ENCODE assay signal across 8 cellular contexts in genomic region chr1:23825762-23826522, GRCh38. TPM values are rescaled to one million over a fixed set of nuclear protein-coding genes. Genes with fewer than 3 reads are reported as not detected.
A peak's percentile ranks its signal among the peaks of the same experiment; 100 is the strongest.
DNase-seq lines count a peak whose midpoint lies in the region; ATAC-seq and TF ChIP-seq lines count a peak whose summit lies in the region.

No MANE protein-coding gene starts in this region.

- no peak for TF ChIP-seq POLR2A in suprapubic skin (IDR thresholded peaks at IDR 0.05)

- in situ Hi-C loops in G401 (cut with HindIII; ENCODE audit: low sequenced_read_pairs) = no loop called here

- peak overlapping the region; percentile 69 for H3K4me3 ChIP-seq in suprapubic skin

- peak overlapping the region; percentile 97 for H3K27ac Mint-ChIP-seq in activated T-helper 17 cell treated with anti-CD3 and anti-CD28 coated beads, Interleukin-2, amount 50 U/mL, for 72 hours

- H3K27ac ChIP-seq in suprapubic skin = no peak overlapping the region

- no peaks in the 10 kb centered on the region for H3K27me3 ChIP-seq in suprapubic skin

- no peaks in the 10 kb centered on the region for H3K9me3 ChIP-seq in suprapubic skin

- TF ChIP-seq CTCF in suprapubic skin (IDR thresholded peaks at IDR 0.05) = no peak

- DNase-seq in G401 (ENCODE audit: low spot score) (peak; percentile 30), islet precursor cell (peak; percentile 12), suprapubic skin (ENCODE audit: low spot score in 2 of 2) (no peak), NCI-H146 (lab: John Stamatoyannopoulos, UW) (no peak), hepatic stellate cell (ENCODE audit: low spot score) (no peak), glomerular visceral epithelial cell (ENCODE audit: extremely low spot score) (no peak)

- H3K36me3 Mint-ChIP-seq in activated T-helper 17 cell treated with anti-CD3 and anti-CD28 coated beads, Interleukin-2, amount 50 U/mL, for 72 hours (ENCODE audit: low read depth) = peaks cover 20% of the 10 kb centered on the region

- peak; percentile 41 for ATAC-seq in HG02610 (IDR thresholded peaks at IDR 0.05; ENCODE audit: unreplicated experiment)
- peak; percentile 81 for ATAC-seq in activated T-helper 17 cell treated with anti-CD3 and anti-CD28 coated beads, Interleukin-2, amount 50 U/mL, for 72 hours (replicated peaks)

- H3K36me3 ChIP-seq in suprapubic skin = no peaks in the 10 kb centered on the region

- peaks cover 10% of the 10 kb centered on the region for H3K4me1 Mint-ChIP-seq in activated T-helper 17 cell treated with anti-CD3 and anti-CD28 coated beads, Interleukin-2, amount 50 U/mL, for 72 hours

- WGBS in suprapubic skin = 59% methylated on average over 23 of the region's 24 CpGs

- peak overlapping the region; percentile 90 for H3K4me3 Mint-ChIP-seq in activated T-helper 17 cell treated with anti-CD3 and anti-CD28 coated beads, Interleukin-2, amount 50 U/mL, for 72 hours

- H3K27me3 Mint-ChIP-seq in activated T-helper 17 cell treated with anti-CD3 and anti-CD28 coated beads, Interleukin-2, amount 50 U/mL, for 72 hours = no peaks in the 10 kb centered on the region

- H3K9me3 Mint-ChIP-seq in activated T-helper 17 cell treated with anti-CD3 and anti-CD28 coated beads, Interleukin-2, amount 50 U/mL, for 72 hours = no peaks in the 10 kb centered on the region

- H3K4me1 ChIP-seq in suprapubic skin = peaks cover 11% of the 10 kb centered on the region

- no peak for TF ChIP-seq EP300 in suprapubic skin (IDR thresholded peaks at IDR 0.05)

RNA-seq across cellular contexts. Expression of gene HMGCL, which starts 0.7 kb away (rescaled TPM):
- 52.9 and 55.8 TPM in 2 replicates for total RNA-seq in G401 (2014; rRNA removed; shearing (Covaris generic))
- total RNA-seq in activated T-helper 17 cell treated with anti-CD3 and anti-CD28 coated beads, Interleukin-2, amount 50 U/mL, for 72 hours = 10 to 100 TPM; 26.3 to 82.1 TPM
- 10 to 100 TPM; 17.7 to 41.9 (median 29.3) TPM for total RNA-seq in suprapubic skin

RNA-seq across cellular contexts. Expression of gene GALE, which starts 25.4 kb away (rescaled TPM):
- total RNA-seq in G401 (2014; rRNA removed; shearing (Covaris generic)) = 44.8 and 52.7 TPM in 2 replicates
- total RNA-seq in activated T-helper 17 cell treated with anti-CD3 and anti-CD28 coated beads, Interleukin-2, amount 50 U/mL, for 72 hours = 10 to 100 TPM; 56.6 to 57.1 TPM
- 10 to 100 TPM; 15.4 to 26.6 (median 16.9) TPM for total RNA-seq in suprapubic skin

RNA-seq across cellular contexts. Expression of gene LYPLA2, which starts 35.0 kb away (rescaled TPM):
- total RNA-seq in G401 (2014; rRNA removed; shearing (Covaris generic)) = 99.8 and 119 TPM in 2 replicates
- 10 to 100 TPM; 70.0 to 94.8 TPM for total RNA-seq in activated T-helper 17 cell treated with anti-CD3 and anti-CD28 coated beads, Interleukin-2, amount 50 U/mL, for 72 hours
- total RNA-seq in suprapubic skin = 10 to 100 TPM; 52.7 to 76.9 (median 63.6) TPM

RNA-seq across cellular contexts. Expression of gene FUCA1, which starts 42.1 kb away (rescaled TPM):
- total RNA-seq in G401 (2014; rRNA removed; shearing (Covaris generic)) = 79.4 and 84.1 TPM in 2 replicates
- 1 to 10 TPM; 4.8 to 5.2 TPM for total RNA-seq in activated T-helper 17 cell treated with anti-CD3 and anti-CD28 coated beads, Interleukin-2, amount 50 U/mL, for 72 hours
- 10 to 100 TPM; 11.8 to 17.6 (median 13.8) TPM for total RNA-seq in suprapubic skin

RNA-seq across cellular contexts. Expression of gene PITHD1, which starts 47.7 kb away (rescaled TPM):
- total RNA-seq in G401 (2014; rRNA removed; shearing (Covaris generic)) = 83.1 and 104 TPM in 2 replicates
- 10 to 100 TPM; 60.7 to 93.9 TPM for total RNA-seq in activated T-helper 17 cell treated with anti-CD3 and anti-CD28 coated beads, Interleukin-2, amount 50 U/mL, for 72 hours
- 10 to 100 TPM; 49.4 to 93.1 (median 74.3) TPM for total RNA-seq in suprapubic skin

Comparison
In these comparisons a context has a peak if more than half of its experiments do, and no peak if none do; other contexts are left out.
1. DNase-seq: peak in G401 (single experiment) and islet precursor cell (single experiment); none in suprapubic skin (0 of 2), NCI-H146 (single experiment), hepatic stellate cell (single experiment) and glomerular visceral epithelial cell (single experiment).